ENCODE assay signal across 2 cellular contexts in genomic region chr2:102030502-102030854, GRCh38.
TF ChIP-seq lines count a peak whose summit lies in the region.

No MANE protein-coding gene starts in this region.

TF ChIP-seq in liver, 16 proteins besides CTCF, POLR2A, EP300 and RAD21 (continued from another document):
- TF ChIP-seq, protein P1, sequence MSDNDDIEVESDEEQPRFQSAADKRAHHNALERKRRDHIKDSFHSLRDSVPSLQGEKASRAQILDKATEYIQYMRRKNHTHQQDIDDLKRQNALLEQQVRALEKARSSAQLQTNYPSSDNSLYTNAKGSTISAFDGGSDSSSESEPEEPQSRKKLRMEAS (IDR thresholded peaks at IDR 0.05), result no peak
- no peak for TF ChIP-seq ATF3 (IDR thresholded peaks at IDR 0.05)
- no peak for TF ChIP-seq FOXA1 (IDR thresholded peaks at IDR 0.05)
- no peak for TF ChIP-seq REST (IDR thresholded peaks at IDR 0.05)
- TF ChIP-seq TAF1 (conservative IDR thresholded peaks at IDR 0.05), result no peak
- no peak for TF ChIP-seq ZBTB33 (IDR thresholded peaks at IDR 0.05)
- no peak for TF ChIP-seq JUND (IDR thresholded peaks at IDR 0.05)
- TF ChIP-seq HNF4A (conservative IDR thresholded peaks at IDR 0.05), result no peak
- TF ChIP-seq YY1 (IDR thresholded peaks at IDR 0.05), result no peak
- no peak for TF ChIP-seq SP1 (IDR thresholded peaks at IDR 0.05)
- TF ChIP-seq GABPA (IDR thresholded peaks at IDR 0.05 in 1 of 2, conservative IDR thresholded peaks at IDR 0.05 in 1 of 2), result no peak
- no peak for TF ChIP-seq NR2F2 (IDR thresholded peaks at IDR 0.05)
- TF ChIP-seq FOXA2 (IDR thresholded peaks at IDR 0.05), result no peak

TF ChIP-seq in SK-N-SH, 30 proteins besides CTCF, POLR2A, EP300 and RAD21 (continued from another document):
- TF ChIP-seq, protein P2, sequence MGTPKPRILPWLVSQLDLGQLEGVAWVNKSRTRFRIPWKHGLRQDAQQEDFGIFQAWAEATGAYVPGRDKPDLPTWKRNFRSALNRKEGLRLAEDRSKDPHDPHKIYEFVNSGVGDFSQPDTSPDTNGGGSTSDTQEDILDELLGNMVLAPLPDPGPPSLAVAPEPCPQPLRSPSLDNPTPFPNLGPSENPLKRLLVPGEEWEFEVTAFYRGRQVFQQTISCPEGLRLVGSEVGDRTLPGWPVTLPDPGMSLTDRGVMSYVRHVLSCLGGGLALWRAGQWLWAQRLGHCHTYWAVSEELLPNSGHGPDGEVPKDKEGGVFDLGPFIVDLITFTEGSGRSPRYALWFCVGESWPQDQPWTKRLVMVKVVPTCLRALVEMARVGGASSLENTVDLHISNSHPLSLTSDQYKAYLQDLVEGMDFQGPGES (IDR thresholded peaks at IDR 0.05; ENCODE audit: low read depth, low read length), result no peak
- TF ChIP-seq GATA2 (CRISPR knock-in tag; IDR thresholded peaks at IDR 0.05) (no peak), ZBTB33 (IDR thresholded peaks at IDR 0.05; ENCODE audit: borderline replicate concordance, low read depth) (no peak), MXI1 (IDR thresholded peaks at IDR 0.05; ENCODE audit: low read depth, low read length) (no peak), NRF1 (IDR thresholded peaks at IDR 0.05; ENCODE audit: low read depth, low read length) (no peak), YY1 (IDR thresholded peaks at IDR 0.05; ENCODE audit: low read depth) (no peak), TEAD4 (IDR thresholded peaks at IDR 0.05; ENCODE audit: borderline replicate concordance, insufficient read depth) (no peak), FOXM1 (IDR thresholded peaks at IDR 0.05; ENCODE audit: low read depth) (no peak), FOSL2 (IDR thresholded peaks at IDR 0.05; ENCODE audit: borderline replicate concordance, low read depth) (no peak), USF1 (IDR thresholded peaks at IDR 0.05; ENCODE audit: borderline replicate concordance, low read depth) (no peak), SIN3A (IDR thresholded peaks at IDR 0.05; ENCODE audit: borderline replicate concordance, low read depth, low read length) (no peak), MEF2A (IDR thresholded peaks at IDR 0.05; ENCODE audit: borderline replicate concordance, low read depth) (no peak), FOXJ3 (CRISPR knock-in tag; IDR thresholded peaks at IDR 0.05) (no peak), RXRA (IDR thresholded peaks at IDR 0.05; ENCODE audit: borderline replicate concordance, low read depth) (no peak)
- TF ChIP-seq, protein P3, sequence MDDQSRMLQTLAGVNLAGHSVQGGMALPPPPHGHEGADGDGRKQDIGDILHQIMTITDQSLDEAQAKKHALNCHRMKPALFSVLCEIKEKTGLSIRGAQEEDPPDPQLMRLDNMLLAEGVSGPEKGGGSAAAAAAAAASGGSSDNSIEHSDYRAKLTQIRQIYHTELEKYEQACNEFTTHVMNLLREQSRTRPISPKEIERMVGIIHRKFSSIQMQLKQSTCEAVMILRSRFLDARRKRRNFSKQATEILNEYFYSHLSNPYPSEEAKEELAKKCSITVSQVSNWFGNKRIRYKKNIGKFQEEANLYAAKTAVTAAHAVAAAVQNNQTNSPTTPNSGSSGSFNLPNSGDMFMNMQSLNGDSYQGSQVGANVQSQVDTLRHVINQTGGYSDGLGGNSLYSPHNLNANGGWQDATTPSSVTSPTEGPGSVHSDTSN (IDR thresholded peaks at IDR 0.05), result no peak
